In the genomic region with DNA sequence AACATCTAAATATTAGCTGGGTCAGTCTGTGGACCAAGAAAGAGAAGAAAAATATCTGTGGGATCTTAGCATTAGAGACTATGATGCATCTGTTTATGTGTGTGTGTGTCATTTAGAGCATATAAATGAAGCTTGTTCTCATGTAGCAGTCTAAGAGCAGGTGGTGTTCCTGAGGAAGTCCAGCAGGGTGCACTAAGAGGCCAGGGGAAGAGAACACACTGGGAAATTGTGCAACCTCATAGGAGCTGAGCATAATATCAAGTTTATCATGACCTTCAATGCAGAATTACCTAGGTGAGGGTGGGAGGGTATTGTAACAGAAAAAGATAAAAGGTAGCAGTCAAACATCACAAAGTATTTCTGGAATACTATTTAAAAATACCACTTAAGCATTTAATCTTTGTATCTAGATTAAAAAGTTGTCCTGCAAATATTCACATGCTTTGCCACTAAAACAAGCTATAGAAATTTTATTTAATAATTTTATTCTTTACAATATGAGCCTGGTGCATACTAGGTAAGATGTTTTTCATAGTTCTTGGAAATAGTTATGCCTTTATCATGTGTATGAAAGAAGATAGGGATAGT, we compare ENCODE assay signal across 8 cellular contexts.
DNase-seq lines count a peak whose midpoint lies in the region; ATAC-seq and TF ChIP-seq lines count a peak whose summit lies in the region.

No MANE protein-coding gene starts in this region.

- POLR2A ChIA-PET in GM10248 (lab: Yijun Ruan, JAX), result no interaction called here

- peak; percentile 55 for TF ChIP-seq CTCF in GM10248 (IDR thresholded peaks at IDR 0.05; ENCODE audit: control extremely low read depth, extremely low read depth, low read depth, missing control alignments)

- H3K36me3 Mint-ChIP-seq in immature natural killer cell, result no peaks in the 10 kb centered on the region
- no peaks in the 10 kb centered on the region for H3K36me3 Mint-ChIP-seq in activated T-helper 2 cell treated with anti-CD3 and anti-CD28 coated beads, Interferon-gamma antibody, Interleukin-2, Interleukin-4, amounts not matched to agents 10 μg/mL and 5 μg/mL and 100 μg/mL, durations not matched to agents 14 hours and 24 hours and 36 hours (ENCODE audit: low read depth)

- H3K27me3 Mint-ChIP-seq in immature natural killer cell (ENCODE audit: low read depth in 3 of 3), result peaks cover 0 to 3% (median 0%) of the 10 kb centered on the region in 3 donors
- H3K27me3 Mint-ChIP-seq in activated T-helper 2 cell treated with anti-CD3 and anti-CD28 coated beads, Interferon-gamma antibody, Interleukin-2, Interleukin-4, amounts not matched to agents 10 μg/mL and 5 μg/mL and 100 μg/mL, durations not matched to agents 14 hours and 24 hours and 36 hours (ENCODE audit: low read depth), result no peaks in the 10 kb centered on the region

- CTCF ChIA-PET in GM10248 (lab: Yijun Ruan, JAX), result interaction anchor here (0.6 to 3.8 kb wide), 22 partner anchors 10 to 847 kb away, joined by 3 to 47 read pairs (median 5); no protein-coding TSS in a partner anchor

- peak; percentile 38 for DNase-seq in GM10248 (ENCODE audit: extremely low spot score)
- DNase-seq in Jurkat, Clone E6-1 (ENCODE audit: low read depth, low spot score), result peak; percentile 48
- peak; percentile 12 for DNase-seq in NOMO-1 treated with dmso at 0.1 percent for 144 hours (lab: John Stamatoyannopoulos, UW; ENCODE audit: unreplicated experiment)
- DNase-seq in dermis microvascular lymphatic vessel endothelial cell (ENCODE audit: low read depth in 2 of 2), result peak; percentile 23 to 25
- DNase-seq in midbrain (lab: John Stamatoyannopoulos, UW), result peak; percentile 7
- DNase-seq in immature natural killer cell, result no peak
- DNase-seq in activated T-helper 2 cell treated with anti-CD3 and anti-CD28 coated beads, Interferon-gamma antibody, Interleukin-2, Interleukin-4, amounts not matched to agents 10 μg/mL and 5 μg/mL and 100 μg/mL, durations not matched to agents 14 hours and 24 hours and 36 hours (ENCODE audit: low spot score), result no peak

- H3K4me1 Mint-ChIP-seq in immature natural killer cell, result no peaks in the 10 kb centered on the region
- H3K4me1 Mint-ChIP-seq in activated T-helper 2 cell treated with anti-CD3 and anti-CD28 coated beads, Interferon-gamma antibody, Interleukin-2, Interleukin-4, amounts not matched to agents 10 μg/mL and 5 μg/mL and 100 μg/mL, durations not matched to agents 14 hours and 24 hours and 36 hours (ENCODE audit: low read depth), result no peaks in the 10 kb centered on the region

- H3K4me3 Mint-ChIP-seq in immature natural killer cell, result no peak overlapping the region
- H3K4me3 Mint-ChIP-seq in activated T-helper 2 cell treated with anti-CD3 and anti-CD28 coated beads, Interferon-gamma antibody, Interleukin-2, Interleukin-4, amounts not matched to agents 10 μg/mL and 5 μg/mL and 100 μg/mL, durations not matched to agents 14 hours and 24 hours and 36 hours (ENCODE audit: low read depth), result no peak overlapping the region

- intact Hi-C loops in activated T-helper 2 cell treated with anti-CD3 and anti-CD28 coated beads, Interferon-gamma antibody, Interleukin-2, Interleukin-4, amounts not matched to agents 10 μg/mL and 5 μg/mL and 100 μg/mL, durations not matched to agents 14 hours and 24 hours and 36 hours (cut with micrococcal nuclease), result loop anchor here (2.0 kb wide), 1 partner anchor 447 kb away; no protein-coding TSS in a partner anchor

- peak; percentile 88 for ATAC-seq in GM21619 (IDR thresholded peaks at IDR 0.05; ENCODE audit: unreplicated experiment)

- H3K4me3 ChIP-seq in Jurkat, Clone E6-1 (ENCODE audit: low read length), result no peak overlapping the region

- H3K9me3 Mint-ChIP-seq in immature natural killer cell, result peaks cover 0 to 5% (median 0%) of the 10 kb centered on the region in 6 donors
- H3K9me3 Mint-ChIP-seq in activated T-helper 2 cell treated with anti-CD3 and anti-CD28 coated beads, Interferon-gamma antibody, Interleukin-2, Interleukin-4, amounts not matched to agents 10 μg/mL and 5 μg/mL and 100 μg/mL, durations not matched to agents 14 hours and 24 hours and 36 hours, result no peaks in the 10 kb centered on the region

- no peak overlapping the region for H3K27ac Mint-ChIP-seq in immature natural killer cell
- H3K27ac Mint-ChIP-seq in activated T-helper 2 cell treated with anti-CD3 and anti-CD28 coated beads, Interferon-gamma antibody, Interleukin-2, Interleukin-4, amounts not matched to agents 10 μg/mL and 5 μg/mL and 100 μg/mL, durations not matched to agents 14 hours and 24 hours and 36 hours, result no peak overlapping the region

Comparison
In these comparisons a context has a peak if more than half of its experiments do, and no peak if none do; other contexts are left out.
1. DNase-seq: peak in GM10248 (single experiment), Jurkat, Clone E6-1 (single experiment), NOMO-1 treated with dmso at 0.1 percent for 144 hours (single experiment), dermis microvascular lymphatic vessel endothelial cell (2 of 2) and midbrain (single experiment); none in immature natural killer cell (0 of 3) and activated T-helper 2 cell treated with anti-CD3 and anti-CD28 coated beads, Interferon-gamma antibody, Interleukin-2, Interleukin-4, amounts not matched to agents 10 μg/mL and 5 μg/mL and 100 μg/mL, durations not matched to agents 14 hours and 24 hours and 36 hours (single experiment).